Comparison of ENCODE assay signal across 23 cellular contexts in genomic region chr1:234865171-234866006, GRCh38.
A peak's percentile ranks its signal among the peaks of the same experiment; 100 is the strongest.
DNase-seq lines count a peak whose midpoint lies in the region; ATAC-seq and TF ChIP-seq lines count a peak whose summit lies in the region.
"Had no signal": no experiment of that assay in that cellular context is flagged by ENCODE, and none has a peak within 500 bp of the region (broad histone marks: within the 10 kb centered on the region; RNA-seq: fewer than 3 reads in every experiment).

No MANE protein-coding gene starts in this region.

- H3K27ac ChIP-seq in heart left ventricle, result peak overlapping the region in 9 of 12 donors; percentile 2 to 75 (median 47)
- peak overlapping the region in 5 of 10 donors; percentile 5 to 79 (median 25) for H3K27ac ChIP-seq in heart right ventricle
- no peak overlapping the region for H3K27ac ChIP-seq in mesenchymal stem cell (ENCODE audit: low read length, poor library complexity, severe bottlenecking)
- peak overlapping the region; percentile 46 for H3K27ac ChIP-seq in vagina
- H3K27ac ChIP-seq: colonic mucosa had no signal

- peak overlapping the region; percentile 79 for H4K91ac ChIP-seq in mesenchymal stem cell (ENCODE audit: low read length)

- H3K4ac ChIP-seq in mesenchymal stem cell (ENCODE audit: low read depth in 1 of 2, low read length in 2 of 2), result no peak overlapping the region

- TF ChIP-seq CTCF in heart left ventricle (IDR thresholded peaks at IDR 0.05), result no peak
- TF ChIP-seq CTCF in heart right ventricle (IDR thresholded peaks at IDR 0.05), result no peak
- no peak for TF ChIP-seq CTCF in WTC11 (IDR thresholded peaks at IDR 0.05)
- TF ChIP-seq CTCF in vagina (IDR thresholded peaks at IDR 0.05), result no peak

- no peaks in the 10 kb centered on the region; the same call in 1 of the 2 replicates for H3K27me3 Mint-ChIP-seq in WTC11 (ENCODE audit: low read depth)
- H3K27me3 Mint-ChIP-seq: activated naive CD8-positive, alpha-beta T cell treated with anti-CD3 and anti-CD28 coated beads, Interleukin-2, amount 50 U/mL, for 24 hours had no signal

- no peak overlapping the region for H3K27ac Mint-ChIP-seq in WTC11

- no peak for TF ChIP-seq POLR2A in heart left ventricle (IDR thresholded peaks at IDR 0.05)
- TF ChIP-seq POLR2A in vagina (IDR thresholded peaks at IDR 0.05), result no peak

- peak overlapping the region; percentile 12 to 28 for H3K18ac ChIP-seq in mesenchymal stem cell (ENCODE audit: low read depth in 1 of 2, low read length in 2 of 2)

- H3K9ac ChIP-seq in mesenchymal stem cell (ENCODE audit: low read length), result no peak overlapping the region

- H3K79me1 ChIP-seq in mesenchymal stem cell (replicated peaks; ENCODE audit: low read length, poor library complexity, severe bottlenecking), result no peaks in the 10 kb centered on the region

- 97 to 99% (median 98%) methylated on average over 6 to 7 of the region's 7 CpGs for WGBS in heart left ventricle, 4 donors
- 96 to 99% methylated on average over 7 of the region's 7 CpGs for WGBS in heart right ventricle, 2 donors
- WGBS in mesenchymal stem cell, result 97% methylated on average over 6 of the region's 7 CpGs

- H3K36me3 ChIP-seq in heart left ventricle (no peaks in the 10 kb centered on the region), heart right ventricle (no peaks in the 10 kb centered on the region), mesenchymal stem cell (ENCODE audit: control insufficient read depth in 1 of 2, insufficient read depth in 2 of 2, low read depth in 1 of 2, low read length in 2 of 2) (no peaks in the 10 kb centered on the region), vagina (no peaks in the 10 kb centered on the region)
- H3K36me3 ChIP-seq: colonic mucosa, HAP-1, suprapubic skin, uterus had no signal

- H2AK5ac ChIP-seq in mesenchymal stem cell (ENCODE audit: low read length, severe bottlenecking), result peak overlapping the region; percentile 71

- no peak overlapping the region for H3K4me2 ChIP-seq in mesenchymal stem cell (ENCODE audit: low read length, poor library complexity, severe bottlenecking)

- H3K27me3 ChIP-seq in heart left ventricle (no peaks in the 10 kb centered on the region), heart right ventricle (no peaks in the 10 kb centered on the region), mesenchymal stem cell (ENCODE audit: control insufficient read depth in 1 of 2, insufficient read depth in 1 of 2, low read length in 2 of 2) (no peaks in the 10 kb centered on the region), vagina (no peaks in the 10 kb centered on the region)
- H3K27me3 ChIP-seq: colonic mucosa, suprapubic skin, uterus had no signal

- POLR2A ChIA-PET in WTC11 (lab: Charles Lee), result no interaction called here

- H3K4me1 ChIP-seq in heart left ventricle (peaks cover 0 to 60% (median 43%) of the 10 kb centered on the region in 12 donors), heart right ventricle (peaks cover 6 to 69% (median 56%) of the 10 kb centered on the region in 9 donors), mesenchymal stem cell (ENCODE audit: control insufficient read depth, insufficient read depth, low read depth, low read length) (peaks cover 26% of the 10 kb centered on the region), vagina (peaks cover 43% of the 10 kb centered on the region)
- H3K4me1 ChIP-seq: HAP-1 had no signal

- no peak overlapping the region for H2BK120ac ChIP-seq in mesenchymal stem cell (ENCODE audit: low read depth, low read length)

- no peak for DNase-seq in heart left ventricle
- no peak for DNase-seq in heart right ventricle
- no peak for DNase-seq in WTC11 (ENCODE audit: low spot score)
- no peak for DNase-seq in mesenchymal stem cell
- peak in 1 of 2 donors; percentile 82 for DNase-seq in vagina (ENCODE audit: extremely low spot score in 2 of 2)
- DNase-seq in activated T-cell treated with anti-CD3 and anti-CD28 coated beads for 4 hours, result no peak
- no peak for DNase-seq in occipital lobe (lab: John Stamatoyannopoulos, UW)
- DNase-seq: activated CD4-positive, CD25-positive, alpha-beta regulatory T cell treated with anti-CD3 and anti-CD28 coated beads, Interleukin-2, amount 50 U/mL, for 72 hours; activated CD8-positive, alpha-beta memory T cell treated with anti-CD3 and anti-CD28 coated beads for 24 hours; activated naive CD8-positive, alpha-beta T cell treated with anti-CD3 and anti-CD28 coated beads, Interleukin-2, amount 50 U/mL, for 24 hours; activated T-cell treated with anti-CD3 and anti-CD28 coated beads, Interleukin-2, amount 50 U/mL, for 48 hours; C1 segment of cervical spinal cord; DMS 273 treated with DMSO at 0.1 percent for 48 hours; GF-D8; Kasumi-1; NCI-H524 had no signal

- no peaks in the 10 kb centered on the region; the same call in 1 of the 2 replicates for H3K4me1 Mint-ChIP-seq in WTC11

- ATAC-seq in heart left ventricle, result no peak
- no peak for ATAC-seq in heart right ventricle
- no peak for ATAC-seq in WTC11
- ATAC-seq in GM21737 (IDR thresholded peaks at IDR 0.05; ENCODE audit: unreplicated experiment), result no peak

- no peak overlapping the region for H2BK5ac ChIP-seq in mesenchymal stem cell (ENCODE audit: low read depth, low read length, poor library complexity, severe bottlenecking)

- H3K4me3 Mint-ChIP-seq in WTC11, result no peak overlapping the region
- H3K4me3 Mint-ChIP-seq: activated naive CD8-positive, alpha-beta T cell treated with anti-CD3 and anti-CD28 coated beads, Interleukin-2, amount 50 U/mL, for 24 hours; brain had no signal

- H3K4me3 ChIP-seq in heart left ventricle, result no peak overlapping the region
- no peak overlapping the region for H3K4me3 ChIP-seq in heart right ventricle
- H3K4me3 ChIP-seq in mesenchymal stem cell (ENCODE audit: insufficient read depth in 1 of 2, low read depth in 1 of 2, low read length in 2 of 2), result no peak overlapping the region
- H3K4me3 ChIP-seq in vagina, result no peak overlapping the region
- H3K4me3 ChIP-seq: colonic mucosa, HAP-1, mucosa of descending colon, suprapubic skin, uterus had no signal

- no peak overlapping the region for H2BK15ac ChIP-seq in mesenchymal stem cell (ENCODE audit: low read depth, poor library complexity, severe bottlenecking)

- peak overlapping the region; percentile 71 for H4K8ac ChIP-seq in mesenchymal stem cell (ENCODE audit: low read length)

- H3K14ac ChIP-seq in mesenchymal stem cell (ENCODE audit: low read length in 2 of 2), result no peak overlapping the region

- peak overlapping the region; percentile 30 to 67 for H2BK12ac ChIP-seq in mesenchymal stem cell (ENCODE audit: low read length in 2 of 2)

- intact Hi-C loops in heart left ventricle (cut with DNase I) (loop anchor here in 3 of 10 donors (5.0 to 10.0 kb wide), 3 partner anchors 138 to 363 kb away; no protein-coding TSS in a partner anchor), heart right ventricle (cut with DNase I) (loop anchor here in 4 of 10 donors (2.0 to 10.0 kb wide), 4 partner anchors 23 to 371 kb away; partner anchors contain the start of gene IRF2BP2 (in 1 of the 4)), vagina (cut with DNase I) (no loop called here)

- H2AFZ ChIP-seq in mesenchymal stem cell (ENCODE audit: low read depth, low read length), result no peak overlapping the region

- no peak overlapping the region for H3K23ac ChIP-seq in mesenchymal stem cell (ENCODE audit: low read length in 2 of 2)

- H3K9me3 ChIP-seq in heart left ventricle (peaks cover 0 to 10% (median 0%) of the 10 kb centered on the region in 12 donors), heart right ventricle (peaks cover 0 to 15% (median 5%) of the 10 kb centered on the region in 11 donors), mesenchymal stem cell (ENCODE audit: control insufficient read depth, low read length) (peaks cover 5% of the 10 kb centered on the region), vagina (no peaks in the 10 kb centered on the region)
- H3K9me3 ChIP-seq: colonic mucosa, HAP-1, mucosa of descending colon, suprapubic skin, uterus had no signal

- H3K36me3 Mint-ChIP-seq in WTC11, result no peaks in the 10 kb centered on the region
- H3K36me3 Mint-ChIP-seq: brain had no signal

- H3K9me3 Mint-ChIP-seq in WTC11, result peaks cover 6% of the 10 kb centered on the region; the same call in 1 of the 2 replicates
- H3K9me3 Mint-ChIP-seq: activated naive CD8-positive, alpha-beta T cell treated with anti-CD3 and anti-CD28 coated beads, Interleukin-2, amount 50 U/mL, for 24 hours had no signal

- CTCF ChIA-PET in WTC11 (lab: Charles Lee), result no interaction called here

TF ChIP-seq in WTC11, 78 proteins besides CTCF, POLR2A, EP300 and RAD21:
- TF ChIP-seq ZNF232 (CRISPR knock-in tag; IDR thresholded peaks at IDR 0.05), result no peak
- TF ChIP-seq ZNF121 (CRISPR knock-in tag; IDR thresholded peaks at IDR 0.05), result 0 out of 2 replicates have a peak, but pooled peaks have one; percentile 38
- TF ChIP-seq NFE2L1 (CRISPR knock-in tag; IDR thresholded peaks at IDR 0.05), result no peak
- no peak for TF ChIP-seq FOXK1 (CRISPR knock-in tag; IDR thresholded peaks at IDR 0.05)
- no peak for TF ChIP-seq GABPB1 (CRISPR knock-in tag; IDR thresholded peaks at IDR 0.05)
- TF ChIP-seq MLX (CRISPR knock-in tag; IDR thresholded peaks at IDR 0.05), result no peak
TF ChIP-seq in WTC11: peak in this region for 1.
